In genomic region chr3:43104786-43105185, GRCh38 we compare ENCODE assay signal across 8 cellular contexts. TPM values are rescaled to one million over a fixed set of nuclear protein-coding genes. Genes with fewer than 3 reads are reported as not detected.
DNase-seq lines count a peak whose midpoint lies in the region; ATAC-seq, FAIRE-seq and TF ChIP-seq lines count a peak whose summit lies in the region.

No MANE protein-coding gene starts in this region.

- no peak for TF ChIP-seq POLR2A in right lobe of liver (IDR thresholded peaks at IDR 0.05)
- no peak for TF ChIP-seq POLR2A in tibial nerve (IDR thresholded peaks at IDR 0.05)

- FAIRE-seq in small intestine (lab: Jason Lieb, UNC), result no peak

- no peaks in the 10 kb centered on the region for H3K9me3 ChIP-seq in right lobe of liver
- no peaks in the 10 kb centered on the region for H3K9me3 ChIP-seq in tibial nerve
- no peaks in the 10 kb centered on the region for H3K9me3 ChIP-seq in small intestine (ENCODE audit: control insufficient read depth, low read depth)

- H3K36me3 Mint-ChIP-seq in activated CD4-positive, alpha-beta T cell treated with anti-CD3 and anti-CD28 coated beads, Interleukin-2, amount 10 ng/mL, durations not matched to agents 7 days and 5 days (ENCODE audit: low read depth), result no peaks in the 10 kb centered on the region

- POLR2A ChIA-PET in activated CD4-positive, alpha-beta T cell treated with anti-CD3 and anti-CD28 coated beads, Interleukin-2, amount 10 ng/mL, durations not matched to agents 7 days and 5 days (lab: Charles Lee), result no interaction called here

- CTCF ChIA-PET in activated CD4-positive, alpha-beta T cell treated with anti-CD3 and anti-CD28 coated beads, Interleukin-2, amount 10 ng/mL, durations not matched to agents 7 days and 5 days (lab: Charles Lee), result interaction anchor here (0.7 to 1.5 kb wide), 2 partner anchors 9 to 16 kb away, joined by 3 read pairs; no protein-coding TSS in a partner anchor

- H3K4me3 Mint-ChIP-seq in activated CD4-positive, alpha-beta T cell treated with anti-CD3 and anti-CD28 coated beads, Interleukin-2, amount 10 ng/mL, durations not matched to agents 7 days and 5 days, result peak overlapping the region; percentile 47

- intact Hi-C loops in right lobe of liver (cut with DNase I), result no loop called here

- 92% methylated on average over 6 of the region's 11 CpGs for WGBS in right lobe of liver (ENCODE audit: insufficient coverage, low coverage, low lambda C conversion rate, missing lambda C conversion rate)
- WGBS in tibial nerve, 2 donors, result 71 to 84% methylated on average over 11 of the region's 11 CpGs
- 80 to 85% (median 83%) methylated on average over 11 of the region's 11 CpGs for WGBS in small intestine, 3 donors

- peaks cover 0 to 6% (median 0%) of the 10 kb centered on the region in 4 donors for H3K4me1 ChIP-seq in right lobe of liver
- H3K4me1 ChIP-seq in tibial nerve, result peaks cover 0 to 27% (median 5%) of the 10 kb centered on the region in 4 donors
- H3K4me1 ChIP-seq in small intestine (ENCODE audit: control insufficient read depth in 2 of 2, insufficient read depth in 1 of 2, low read depth in 1 of 2, low read length in 1 of 2), result peaks cover 0 to 7% of the 10 kb centered on the region in 2 donors

- H3K4me3 ChIP-seq in brain microvascular endothelial cell (ENCODE audit: low read depth, low read length), result peak overlapping the region; percentile 73
- peak overlapping the region; percentile 92 to 95 (median 94) for H3K4me3 ChIP-seq in right lobe of liver
- H3K4me3 ChIP-seq in tibial nerve, result peak overlapping the region; percentile 76 to 98 (median 89)
- H3K4me3 ChIP-seq in small intestine (ENCODE audit: low read depth in 1 of 2, low read length in 2 of 2), result no peak overlapping the region

- no peak for ATAC-seq in right lobe of liver

- H3K27me3 Mint-ChIP-seq in activated CD4-positive, alpha-beta T cell treated with anti-CD3 and anti-CD28 coated beads, Interleukin-2, amount 10 ng/mL, durations not matched to agents 7 days and 5 days, result no peaks in the 10 kb centered on the region

- TF ChIP-seq CTCF in brain microvascular endothelial cell (IDR thresholded peaks at IDR 0.05; ENCODE audit: low read depth, low read length, missing control alignments), result no peak
- TF ChIP-seq CTCF in right lobe of liver (IDR thresholded peaks at IDR 0.05), result no peak
- no peak for TF ChIP-seq CTCF in tibial nerve (IDR thresholded peaks at IDR 0.05)

- H3K36me3 ChIP-seq in brain microvascular endothelial cell (replicated peaks) (no peaks in the 10 kb centered on the region), right lobe of liver (no peaks in the 10 kb centered on the region), tibial nerve (no peaks in the 10 kb centered on the region), small intestine (ENCODE audit: control insufficient read depth in 2 of 2, insufficient read depth in 2 of 2, low read length in 2 of 2) (no peaks in the 10 kb centered on the region)

- no peaks in the 10 kb centered on the region for H3K9me3 Mint-ChIP-seq in activated CD4-positive, alpha-beta T cell treated with anti-CD3 and anti-CD28 coated beads, Interleukin-2, amount 10 ng/mL, durations not matched to agents 7 days and 5 days

- no peak for TF ChIP-seq EP300 in tibial nerve (IDR thresholded peaks at IDR 0.05)

- peaks cover 16% of the 10 kb centered on the region for H3K4me1 Mint-ChIP-seq in activated CD4-positive, alpha-beta T cell treated with anti-CD3 and anti-CD28 coated beads, Interleukin-2, amount 10 ng/mL, durations not matched to agents 7 days and 5 days

- H3K27me3 ChIP-seq in brain microvascular endothelial cell (replicated peaks) (no peaks in the 10 kb centered on the region), right lobe of liver (no peaks in the 10 kb centered on the region), tibial nerve (no peaks in the 10 kb centered on the region), small intestine (ENCODE audit: control insufficient read depth in 2 of 2, insufficient read depth in 2 of 2, low read length in 2 of 2) (no peaks in the 10 kb centered on the region)

- no peak for DNase-seq in activated CD4-positive, alpha-beta T cell treated with anti-CD3 and anti-CD28 coated beads, Interleukin-2, amount 10 ng/mL, durations not matched to agents 7 days and 5 days
- no peak for DNase-seq in activated CD4-positive, alpha-beta T cell treated with anti-CD3 and anti-CD28 coated beads for 4 hours
- DNase-seq in brain microvascular endothelial cell (no peak), right lobe of liver (no peak), tibial nerve (ENCODE audit: low spot score in 2 of 2) (no peak), T-helper 9 cell (no peak), COLO829 (ENCODE audit: low spot score) (no peak), small intestine (no peak)

- H3K27ac Mint-ChIP-seq in activated CD4-positive, alpha-beta T cell treated with anti-CD3 and anti-CD28 coated beads, Interleukin-2, amount 10 ng/mL, durations not matched to agents 7 days and 5 days, result no peak overlapping the region

- in situ Hi-C loops in brain microvascular endothelial cell (cut with HindIII; ENCODE audit: low pct_ligation_motif_present, low sequenced_read_pairs), result no loop called here

- no peak overlapping the region for H3K27ac ChIP-seq in brain microvascular endothelial cell
- no peak overlapping the region for H3K27ac ChIP-seq in right lobe of liver
- H3K27ac ChIP-seq in tibial nerve, result peak overlapping the region in 1 of 4 donors; percentile 89
- H3K27ac ChIP-seq in small intestine (ENCODE audit: low read depth in 1 of 2, low read length in 1 of 2), result no peak overlapping the region

RNA-seq across cellular contexts. Expression of gene POMGNT2, which starts 1.1 kb away (rescaled TPM):
- total RNA-seq in activated CD4-positive, alpha-beta T cell treated with anti-CD3 and anti-CD28 coated beads, Interleukin-2, amount 10 ng/mL, durations not matched to agents 7 days and 5 days, result 1 to 10 TPM; 6.7 to 6.9 TPM
- total RNA-seq in right lobe of liver (1 to 10 TPM; 4.8 to 9.2 (median 6.0) TPM), tibial nerve (10 to 100 TPM; 22.2 to 39.4 (median 27.8) TPM)
- 1 to 10 TPM; 1.3 to 7.7 (median 1.6) TPM for polyA plus RNA-seq in small intestine

Comparison
In these comparisons a context has a peak if more than half of its experiments do, and no peak if none do; other contexts are left out.
1. H3K4me3 ChIP-seq: peak in brain microvascular endothelial cell (single experiment), right lobe of liver (3 of 3) and tibial nerve (4 of 4); none in small intestine (0 of 2).